Comparison of ENCODE assay signal across 15 cellular contexts in genomic region chr16:68328860-68329370, GRCh38. TPM values are rescaled to one million over a fixed set of nuclear protein-coding genes. Genes with fewer than 3 reads are reported as not detected.
DNase-seq lines count a peak whose midpoint lies in the region; ATAC-seq and TF ChIP-seq lines count a peak whose summit lies in the region.
"Had no signal": no experiment of that assay in that cellular context is flagged by ENCODE, and none has a peak within 500 bp of the region (broad histone marks: within the 10 kb centered on the region; RNA-seq: fewer than 3 reads in every experiment).

No MANE protein-coding gene starts in this region.

- H3K36me3 ChIP-seq in left ventricle myocardium inferior (peaks cover 53% of the 10 kb centered on the region), heart right ventricle (peaks cover 0 to 73% (median 8%) of the 10 kb centered on the region in 9 donors)

- no peaks in the 10 kb centered on the region for H3K27me3 ChIP-seq in left ventricle myocardium inferior (ENCODE audit: low read depth)
- no peaks in the 10 kb centered on the region for H3K27me3 ChIP-seq in heart right ventricle
- no peaks in the 10 kb centered on the region for H3K27me3 ChIP-seq in layer of hippocampus (ENCODE audit: control insufficient read depth, insufficient read depth, low read length)

- peaks cover 29% of the 10 kb centered on the region for H3K4me1 ChIP-seq in left ventricle myocardium inferior
- peaks cover 0 to 30% (median 18%) of the 10 kb centered on the region in 9 donors for H3K4me1 ChIP-seq in heart right ventricle
- H3K4me1 ChIP-seq: prostate gland had no signal

- H3K27ac Mint-ChIP-seq in activated B cell treated with CpG ODN at 0.5 μM for 24 hours (no peak overlapping the region), type B pancreatic cell (peak overlapping the region; percentile 81)
- H3K27ac Mint-ChIP-seq: activated CD4-positive, alpha-beta memory T cell treated with anti-CD3 and anti-CD28 coated beads, Interleukin-2, amount 10 ng/mL, durations not matched to agents 7 days and 5 days; GM23338 had no signal

- no peaks in the 10 kb centered on the region for H3K27me3 Mint-ChIP-seq in activated B cell treated with CpG ODN at 0.5 μM for 24 hours
- no peaks in the 10 kb centered on the region for H3K27me3 Mint-ChIP-seq in type B pancreatic cell
- H3K27me3 Mint-ChIP-seq: activated CD4-positive, alpha-beta memory T cell treated with anti-CD3 and anti-CD28 coated beads, Interleukin-2, amount 10 ng/mL, durations not matched to agents 7 days and 5 days had no signal

- H3K36me3 Mint-ChIP-seq in activated B cell treated with CpG ODN at 0.5 μM for 24 hours (ENCODE audit: low read depth), result peaks cover 30% of the 10 kb centered on the region
- peaks cover 13% of the 10 kb centered on the region for H3K36me3 Mint-ChIP-seq in type B pancreatic cell

- intact Hi-C loops in left ventricle myocardium inferior (cut with micrococcal nuclease), result loop anchor here (5.0 kb wide), 1 partner anchor 67 kb away; the partner anchor contains the start of gene SLC7A6
- intact Hi-C loops in heart right ventricle (cut with DNase I), result loop anchor here (1.0 to 5.0 kb wide), 8 partner anchors 66 to 90 kb away; partner anchors contain the start of gene SLC7A6 (in 1 of the 10)
- intact Hi-C loops in activated B cell treated with CpG ODN at 0.5 μM for 24 hours (cut with micrococcal nuclease), result loop anchor here (1.0 kb wide), 4 partner anchors 19 to 235 kb away; partner anchors contain the start of gene SLC7A6OS

- H3K27ac ChIP-seq in left ventricle myocardium inferior (replicated peaks) (no peak overlapping the region), heart right ventricle (no peak overlapping the region), layer of hippocampus (ENCODE audit: low read depth, low read length) (peak overlapping the region; percentile 25)
- H3K27ac ChIP-seq: prostate gland, thoracic aorta had no signal

- peaks cover 14% of the 10 kb centered on the region for H3K4me1 Mint-ChIP-seq in activated B cell treated with CpG ODN at 0.5 μM for 24 hours
- peaks cover 28% of the 10 kb centered on the region for H3K4me1 Mint-ChIP-seq in type B pancreatic cell (ENCODE audit: unreplicated experiment)
- H3K4me1 Mint-ChIP-seq: neural crest cell, WTC11 had no signal

- peak; percentile 18 for TF ChIP-seq CTCF in left ventricle myocardium inferior (IDR thresholded peaks at IDR 0.05; ENCODE audit: borderline replicate concordance)
- TF ChIP-seq CTCF in heart right ventricle (IDR thresholded peaks at IDR 0.05), result peak in 2 of 9 donors; percentile 4 to 49
- peak; percentile 8 for TF ChIP-seq CTCF in activated B cell treated with CpG ODN at 0.5 μM for 24 hours (IDR thresholded peaks at IDR 0.05)
- TF ChIP-seq CTCF in type B pancreatic cell (conservative IDR thresholded peaks at IDR 0.05), result peak; percentile 9

- ATAC-seq in heart right ventricle, result no peak
- ATAC-seq in activated B cell treated with CpG ODN at 0.5 μM for 24 hours (ENCODE audit: low read depth), result no peak
- ATAC-seq in GM19023 (IDR thresholded peaks at IDR 0.05; ENCODE audit: unreplicated experiment), result no peak

- POLR2A ChIA-PET in activated B cell treated with CpG ODN at 0.5 μM for 24 hours (lab: Charles Lee), result interaction anchor here (0.9 to 4.0 kb wide), 5 partner anchors 18 to 91 kb away, joined by 3 to 22 read pairs (median 4); partner anchors contain the start of genes PRMT7, SLC7A6 and SLC7A6OS

- H3K9me3 Mint-ChIP-seq in activated B cell treated with CpG ODN at 0.5 μM for 24 hours (no peaks in the 10 kb centered on the region), type B pancreatic cell (no peaks in the 10 kb centered on the region)
- H3K9me3 Mint-ChIP-seq: activated CD4-positive, alpha-beta memory T cell treated with anti-CD3 and anti-CD28 coated beads, Interleukin-2, amount 10 ng/mL, durations not matched to agents 7 days and 5 days; GM23338; immature natural killer cell; neural crest cell; WTC11 had no signal

- CTCF ChIA-PET in activated B cell treated with CpG ODN at 0.5 μM for 24 hours (lab: Charles Lee), result interaction anchor here (0.7 to 17.1 kb wide), 14 partner anchors 9 to 101 kb away, joined by 3 to 321 read pairs (median 4); partner anchors contain the start of genes PLA2G15 and SLC7A6

- 37 to 40% methylated on average over 3 of the region's 3 CpGs for WGBS in heart right ventricle, 2 donors

- DNase-seq in left ventricle myocardium inferior (no peak), heart right ventricle (no peak), activated B cell treated with CpG ODN at 0.5 μM for 24 hours (no peak), type B pancreatic cell (ENCODE audit: extremely low spot score, unreplicated experiment) (no peak), SKM-1 treated with dmso at 0.1 percent for 144 hours (lab: John Stamatoyannopoulos, UW; ENCODE audit: unreplicated experiment) (no peak)
- DNase-seq in activated CD4-positive, CD25-positive, alpha-beta regulatory T cell treated with anti-CD3 and anti-CD28 coated beads, Interleukin-2, amount 50 U/mL, for 72 hours, result no peak

- H3K4me3 Mint-ChIP-seq in activated B cell treated with CpG ODN at 0.5 μM for 24 hours (no peak overlapping the region), type B pancreatic cell (no peak overlapping the region)
- H3K4me3 Mint-ChIP-seq: activated CD4-positive, alpha-beta memory T cell treated with anti-CD3 and anti-CD28 coated beads, Interleukin-2, amount 10 ng/mL, durations not matched to agents 7 days and 5 days; GM23338; immature natural killer cell; neural crest cell; WTC11 had no signal

- H3K4me3 ChIP-seq in left ventricle myocardium inferior (no peak overlapping the region), heart right ventricle (no peak overlapping the region)
- H3K4me3 ChIP-seq: GM23338, prostate gland, thoracic aorta had no signal

- H3K9me3 ChIP-seq in left ventricle myocardium inferior (replicated peaks) (no peaks in the 10 kb centered on the region), heart right ventricle (no peaks in the 10 kb centered on the region)
- H3K9me3 ChIP-seq: prostate gland, thoracic aorta had no signal

RNA-seq across cellular contexts. Expression of gene PRMT7, which starts 18.1 kb away (rescaled TPM):
- 25.6 TPM for total RNA-seq in left ventricle myocardium inferior
- 10 to 100 TPM; 22.0 to 39.2 (median 30.7) TPM for total RNA-seq in heart right ventricle
- polyA plus RNA-seq in heart right ventricle, result 10 to 100 TPM; 18.1 to 57.8 TPM
- 41.8 and 50.3 TPM in 2 replicates for total RNA-seq in activated B cell treated with CpG ODN at 0.5 μM for 24 hours
- 39.1 and 66.9 TPM in 2 replicates for total RNA-seq in type B pancreatic cell (ENCODE audit: low replicate concordance)

RNA-seq across cellular contexts. Expression of gene SLC7A6OS, which starts 18.2 kb away (rescaled TPM):
- total RNA-seq in left ventricle myocardium inferior (13.6 TPM), heart right ventricle (10 to 100 TPM in 9 of 10 donors, 1 to 10 TPM in 1; 9.9 to 14.4 (median 12.8) TPM), activated B cell treated with CpG ODN at 0.5 μM for 24 hours (34.8 and 42.0 TPM in 2 replicates), type B pancreatic cell (ENCODE audit: low replicate concordance) (17.3 and 21.7 TPM in 2 replicates)
- polyA plus RNA-seq in heart right ventricle, result 1 to 10 TPM; 7.3 to 9.6 TPM
